15 cellular contexts compared by ENCODE assay signal in genomic region chr5:122907238-122907637, GRCh38.
DNase-seq lines count a peak whose midpoint lies in the region; ATAC-seq and TF ChIP-seq lines count a peak whose summit lies in the region.
"Had no signal": no experiment of that assay in that cellular context is flagged by ENCODE, and none has a peak within 500 bp of the region (broad histone marks: within the 10 kb centered on the region; RNA-seq: fewer than 3 reads in every experiment).

No MANE protein-coding gene starts in this region.

- H3K27ac ChIP-seq in tibial artery = peak overlapping the region; percentile 7 to 47
- no peak overlapping the region for H3K27ac ChIP-seq in esophagus squamous epithelium

- H3K27me3 ChIP-seq in HAP-1 (ENCODE audit: low read depth) (no peaks in the 10 kb centered on the region), tibial artery (no peaks in the 10 kb centered on the region), esophagus squamous epithelium (no peaks in the 10 kb centered on the region)
- H3K27me3 ChIP-seq: cardiac muscle cell had no signal

- WGBS in esophagus squamous epithelium, 2 donors = 44 to 61% methylated on average over 4 of the region's 4 CpGs

- TF ChIP-seq POLR2A in esophagus squamous epithelium (IDR thresholded peaks at IDR 0.05) = no peak

- intact Hi-C loops in tibial artery (cut with DNase I; ENCODE audit: low total_unique reads) = no loop called here
- intact Hi-C loops in esophagus squamous epithelium (cut with DNase I) = no loop called here

- peaks cover 12% of the 10 kb centered on the region for H3K4me1 ChIP-seq in HAP-1
- peaks cover 0 to 22% (median 7%) of the 10 kb centered on the region in 4 donors for H3K4me1 ChIP-seq in tibial artery
- H3K4me1 ChIP-seq in esophagus squamous epithelium = peaks cover 0 to 3% (median 0%) of the 10 kb centered on the region in 3 donors

- DNase-seq in HAP-1 (ENCODE audit: low spot score in 2 of 2) (peak; percentile 40 to 51), T1000 (lab: John Stamatoyannopoulos, UW) (peak; percentile 12), fibroblast of villous mesenchyme (ENCODE audit: low read depth) (peak; percentile 79), tibial artery (no peak), esophagus squamous epithelium (lab: John Stamatoyannopoulos, UW) (no peak), NCI-H128 (lab: John Stamatoyannopoulos, UW; ENCODE audit: unreplicated experiment) (no peak)
- DNase-seq: activated CD4-positive, alpha-beta T cell treated with anti-CD3 and anti-CD28 coated beads, Interleukin-2, amount 50 U/mL, for 4 hours; Calu3; KG1; NCI-H2029; substantia nigra; T-helper 1 cell had no signal

- H3K4me3 ChIP-seq in HAP-1 (no peak overlapping the region), fibroblast of villous mesenchyme (ENCODE audit: low read depth, low read length) (no peak overlapping the region), tibial artery (no peak overlapping the region), esophagus squamous epithelium (no peak overlapping the region)
- H3K4me3 ChIP-seq: cardiac muscle cell had no signal

- in situ Hi-C loops in HAP-1 (cut with MboI; ENCODE audit: low sequenced_read_pairs) = no loop called here

- ATAC-seq in HG03342 (IDR thresholded peaks at IDR 0.05; ENCODE audit: unreplicated experiment) (no peak), HG03378 (IDR thresholded peaks at IDR 0.05; ENCODE audit: unreplicated experiment) (no peak)

- H3K36me3 ChIP-seq in HAP-1 (replicated peaks) = no peaks in the 10 kb centered on the region
- H3K36me3 ChIP-seq in tibial artery = no peaks in the 10 kb centered on the region
- H3K36me3 ChIP-seq in esophagus squamous epithelium = no peaks in the 10 kb centered on the region
- H3K36me3 ChIP-seq: cardiac muscle cell had no signal

- no peaks in the 10 kb centered on the region for H3K9me3 ChIP-seq in HAP-1
- no peaks in the 10 kb centered on the region for H3K9me3 ChIP-seq in tibial artery
- no peaks in the 10 kb centered on the region for H3K9me3 ChIP-seq in esophagus squamous epithelium

- TF ChIP-seq CTCF in fibroblast of villous mesenchyme (IDR thresholded peaks at IDR 0.05; ENCODE audit: insufficient read depth, low read depth, low read length) = no peak
- no peak for TF ChIP-seq CTCF in tibial artery (IDR thresholded peaks at IDR 0.05)
- TF ChIP-seq CTCF in esophagus squamous epithelium (IDR thresholded peaks at IDR 0.05) = no peak

Comparison
In these comparisons a context has a peak if more than half of its experiments do, and no peak if none do; other contexts are left out.
1. DNase-seq: peak in HAP-1 (2 of 2), T1000 (single experiment) and fibroblast of villous mesenchyme (single experiment); none in tibial artery (0 of 2), esophagus squamous epithelium (single experiment) and NCI-H128 (single experiment).
2. H3K27ac ChIP-seq: peak in tibial artery (2 of 2); none in esophagus squamous epithelium (0 of 4).